Comparison of ENCODE assay signal across 9 cellular contexts in the genomic region with DNA sequence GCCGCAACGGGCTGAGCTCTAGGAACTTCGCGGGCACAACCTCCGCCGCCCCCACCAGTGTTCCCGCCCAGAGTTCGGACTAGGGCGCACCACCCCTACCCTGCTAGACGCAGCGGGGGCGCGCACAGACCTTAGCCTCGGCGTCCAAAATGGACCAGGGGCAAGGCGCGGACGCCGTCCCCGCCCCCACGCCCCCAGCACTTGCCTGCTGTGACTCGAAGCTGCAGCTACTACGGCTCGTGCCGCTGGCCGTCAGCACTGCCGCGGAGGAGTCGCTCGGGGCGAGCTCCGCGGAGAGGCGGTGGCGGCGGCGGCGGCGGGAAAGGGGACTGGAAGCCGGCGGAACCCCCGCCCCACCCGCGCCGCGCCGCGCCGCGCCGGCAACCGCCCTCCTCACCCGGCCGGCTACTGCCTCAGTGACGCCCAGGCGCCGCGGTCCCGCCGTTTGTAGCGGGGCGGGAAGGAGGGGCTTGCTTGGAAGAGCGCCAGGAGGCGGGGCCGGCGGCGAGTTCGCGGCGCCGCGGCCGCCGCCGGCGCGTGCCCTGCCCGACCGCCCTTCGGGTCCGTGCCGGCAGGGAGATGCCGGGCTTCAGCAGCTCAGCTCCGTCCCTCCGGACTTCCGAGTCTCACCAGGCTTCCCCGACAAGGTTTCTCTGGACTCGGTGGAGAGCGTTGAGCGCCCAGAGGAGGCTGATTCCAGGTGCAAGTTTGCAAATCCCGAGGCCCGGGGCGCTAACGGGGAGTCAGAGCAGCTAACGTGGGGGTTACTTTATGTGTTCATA. TPM values are rescaled to one million over a fixed set of nuclear protein-coding genes. Genes with fewer than 3 reads are reported as not detected.
DNase-seq lines count a peak whose midpoint lies in the region; TF ChIP-seq lines count a peak whose summit lies in the region.
"Had no signal": no experiment of that assay in that cellular context is flagged by ENCODE, and none has a peak within 500 bp of the region (broad histone marks: within the 10 kb centered on the region; RNA-seq: fewer than 3 reads in every experiment).

No MANE protein-coding gene starts in this region.

- no peak for TF ChIP-seq CTCF in WERI-Rb-1 (IDR thresholded peaks at IDR 0.05; ENCODE audit: low read depth, low read length)
- no peak for TF ChIP-seq CTCF in suprapubic skin (IDR thresholded peaks at IDR 0.05)

- peak overlapping the region; percentile 54 for H3K4me3 ChIP-seq in WERI-Rb-1 (ENCODE audit: low read depth, low read length)
- H3K4me3 ChIP-seq in suprapubic skin = peak overlapping the region; percentile 67

- H3K27ac ChIP-seq in WERI-Rb-1 (peak overlapping the region; percentile 58), suprapubic skin (no peak overlapping the region)

- H3K4me1 Mint-ChIP-seq in T-helper 2 cell treated with Interferon-gamma antibody and Interleukin-4, amounts not matched to agents 5 μg/mL and 100 μg/mL, for 36 hours (ENCODE audit: low read depth) = no peaks in the 10 kb centered on the region

- TF ChIP-seq EP300 in suprapubic skin (IDR thresholded peaks at IDR 0.05) = no peak

- H3K27me3 ChIP-seq in WERI-Rb-1 (ENCODE audit: insufficient read depth, low read depth, severe bottlenecking) (peaks cover 27% of the 10 kb centered on the region), suprapubic skin (peaks cover 63% of the 10 kb centered on the region)

- H3K9me3 ChIP-seq in WERI-Rb-1 (ENCODE audit: severe bottlenecking) (no peaks in the 10 kb centered on the region), suprapubic skin (no peaks in the 10 kb centered on the region)

- DNase-seq in NCI-H1436 (lab: John Stamatoyannopoulos, UW) (peak; percentile 33), NCI-H1436 treated with DMSO at 0.1 percent for 48 hours (lab: John Stamatoyannopoulos, UW) (no peak), WERI-Rb-1 (peak; percentile 69), islet precursor cell (peak; percentile 87), suprapubic skin (ENCODE audit: low spot score in 2 of 2) (no peak), CD1c-positive myeloid dendritic cell (ENCODE audit: extremely low spot score) (no peak), NAMALWA (ENCODE audit: low spot score) (no peak)
- no peak for DNase-seq in T-helper 2 cell treated with Interferon-gamma antibody and Interleukin-4, amounts not matched to agents 5 μg/mL and 100 μg/mL, for 36 hours (ENCODE audit: low spot score)

- no peaks in the 10 kb centered on the region for H3K36me3 Mint-ChIP-seq in T-helper 2 cell treated with Interferon-gamma antibody and Interleukin-4, amounts not matched to agents 5 μg/mL and 100 μg/mL, for 36 hours (ENCODE audit: low read depth)

- H3K4me1 ChIP-seq in suprapubic skin = peaks cover 50% of the 10 kb centered on the region

- H3K9me3 Mint-ChIP-seq in T-helper 2 cell treated with Interferon-gamma antibody and Interleukin-4, amounts not matched to agents 5 μg/mL and 100 μg/mL, for 36 hours = peaks cover 2% of the 10 kb centered on the region

- no peak overlapping the region for H3K27ac Mint-ChIP-seq in T-helper 2 cell treated with Interferon-gamma antibody and Interleukin-4, amounts not matched to agents 5 μg/mL and 100 μg/mL, for 36 hours

- WGBS in suprapubic skin = 6% methylated on average over 10 of the region's 95 CpGs

- no peaks in the 10 kb centered on the region for H3K36me3 ChIP-seq in WERI-Rb-1
- no peaks in the 10 kb centered on the region for H3K36me3 ChIP-seq in suprapubic skin

- TF ChIP-seq POLR2A in suprapubic skin (IDR thresholded peaks at IDR 0.05) = no peak

- H3K27me3 Mint-ChIP-seq in T-helper 2 cell treated with Interferon-gamma antibody and Interleukin-4, amounts not matched to agents 5 μg/mL and 100 μg/mL, for 36 hours (ENCODE audit: low read depth) = peaks cover 19% of the 10 kb centered on the region

- no peak overlapping the region for H3K4me3 Mint-ChIP-seq in T-helper 2 cell treated with Interferon-gamma antibody and Interleukin-4, amounts not matched to agents 5 μg/mL and 100 μg/mL, for 36 hours

RNA-seq across cellular contexts. Expression of gene ELAVL2, which starts 4.4 kb away (rescaled TPM):
- under 1 TPM; 0.48 to 0.59 (median 0.55) TPM for total RNA-seq in suprapubic skin
- total RNA-seq: A673 had no signal

Comparison
In these comparisons a context has a peak if more than half of its experiments do, and no peak if none do; other contexts are left out.
1. DNase-seq: peak in NCI-H1436 (single experiment), WERI-Rb-1 (single experiment) and islet precursor cell (single experiment); none in NCI-H1436 treated with DMSO at 0.1 percent for 48 hours (single experiment), suprapubic skin (0 of 2), CD1c-positive myeloid dendritic cell (single experiment), T-helper 2 cell treated with Interferon-gamma antibody and Interleukin-4, amounts not matched to agents 5 μg/mL and 100 μg/mL, for 36 hours (single experiment) and NAMALWA (single experiment).